13 cellular contexts compared by ENCODE assay signal in the genomic region with DNA sequence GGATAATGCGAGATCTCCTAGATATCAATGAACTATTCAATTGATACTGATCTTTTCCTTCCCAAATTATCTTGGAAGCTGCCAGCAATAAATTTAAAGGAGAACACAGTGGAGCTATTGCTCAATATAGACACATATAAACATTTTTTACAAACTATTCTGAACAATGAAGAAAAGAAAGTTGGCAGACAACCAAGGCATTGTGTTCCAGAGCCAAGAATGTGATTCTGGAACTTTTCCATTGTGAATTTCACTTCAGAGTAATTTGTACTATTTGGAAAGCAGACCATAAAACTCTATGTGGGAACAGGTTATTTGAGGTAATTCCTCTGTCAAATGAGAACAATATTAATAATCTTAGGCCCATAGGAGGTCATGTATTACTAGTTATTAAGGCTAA.
A peak's percentile ranks its signal among the peaks of the same experiment; 100 is the strongest.
DNase-seq lines count a peak whose midpoint lies in the region; FAIRE-seq and TF ChIP-seq lines count a peak whose summit lies in the region.
"Had no signal": no experiment of that assay in that cellular context is flagged by ENCODE, and none has a peak within 500 bp of the region (broad histone marks: within the 10 kb centered on the region; RNA-seq: fewer than 3 reads in every experiment).

No MANE protein-coding gene starts in this region.

- H3K4me3 ChIP-seq in fibroblast of the aortic adventitia (ENCODE audit: low read depth, low read length): no peak overlapping the region
- no peak overlapping the region for H3K4me3 ChIP-seq in subcutaneous abdominal adipose tissue (ENCODE audit: low read depth in 1 of 5, low read length in 5 of 5)
- H3K4me3 ChIP-seq in effector memory CD4-positive, alpha-beta T cell (ENCODE audit: insufficient read depth, low read depth, low read length, poor library complexity, severe bottlenecking): no peak overlapping the region
- H3K4me3 ChIP-seq: skin epidermis, tibial artery had no signal

- H3K27me3 ChIP-seq in subcutaneous abdominal adipose tissue (ENCODE audit: control insufficient read depth in 5 of 5, insufficient read depth in 4 of 5, low read length in 5 of 5): no peaks in the 10 kb centered on the region
- H3K27me3 ChIP-seq in effector memory CD4-positive, alpha-beta T cell (replicated peaks; ENCODE audit: control insufficient read depth, insufficient read depth, low read length, poor library complexity, severe bottlenecking): no peaks in the 10 kb centered on the region
- H3K27me3 ChIP-seq: tibial artery had no signal

- no peaks in the 10 kb centered on the region for H3K9me3 ChIP-seq in subcutaneous abdominal adipose tissue (ENCODE audit: control insufficient read depth in 5 of 5, low read length in 5 of 5)
- H3K9me3 ChIP-seq in effector memory CD4-positive, alpha-beta T cell (ENCODE audit: control insufficient read depth, low read length): no peaks in the 10 kb centered on the region
- H3K9me3 ChIP-seq: tibial artery had no signal

- TF ChIP-seq POLR2A in H54 (IDR thresholded peaks at IDR 0.05; ENCODE audit: low read depth, low read length): no peak

- no peaks in the 10 kb centered on the region for H3K36me3 ChIP-seq in subcutaneous abdominal adipose tissue (ENCODE audit: control insufficient read depth in 5 of 5, insufficient read depth in 5 of 5, low read length in 5 of 5)
- no peaks in the 10 kb centered on the region for H3K36me3 ChIP-seq in effector memory CD4-positive, alpha-beta T cell (ENCODE audit: control insufficient read depth, insufficient read depth, low read length)
- H3K36me3 ChIP-seq: tibial artery had no signal

- no peak overlapping the region for H3K9ac ChIP-seq in subcutaneous abdominal adipose tissue (ENCODE audit: low read length in 5 of 5)
- H3K9ac ChIP-seq: KMS-11 had no signal

- no peak for DNase-seq in H54 (ENCODE audit: insufficient read length, low spot score)
- peak; percentile 98 for DNase-seq in fibroblast of the aortic adventitia (ENCODE audit: low read depth)
- no peak for DNase-seq in effector memory CD4-positive, alpha-beta T cell
- DNase-seq in SHP77 (lab: John Stamatoyannopoulos, UW): no peak
- no peak for DNase-seq in COLO829 (ENCODE audit: low spot score)
- DNase-seq: activated CD4-positive, alpha-beta T cell treated with anti-CD3 and anti-CD28 coated beads for 1 hour; DND-41; erythroblast; tibial artery had no signal

- peak overlapping the region; percentile 79 for H3K27ac ChIP-seq in VCaP
- H3K27ac ChIP-seq in subcutaneous abdominal adipose tissue (ENCODE audit: low read depth, low read length): peak overlapping the region; percentile 80
- no peak overlapping the region for H3K27ac ChIP-seq in effector memory CD4-positive, alpha-beta T cell (ENCODE audit: insufficient read depth, low read length, poor library complexity, severe bottlenecking)
- H3K27ac ChIP-seq: KMS-11, skin epidermis, tibial artery had no signal

- FAIRE-seq in H54 (lab: Jason Lieb, UNC): peak; percentile 58

- TF ChIP-seq CTCF in VCaP (conservative IDR thresholded peaks at IDR 0.05) (no peak), fibroblast of the aortic adventitia (IDR thresholded peaks at IDR 0.05; ENCODE audit: insufficient read depth, low read length) (no peak)

- H3K4me1 ChIP-seq in subcutaneous abdominal adipose tissue (ENCODE audit: control insufficient read depth in 5 of 5, insufficient read depth in 5 of 5, low read length in 5 of 5): peaks cover 0 to 26% (median 6%) of the 10 kb centered on the region in 5 donors
- H3K4me1 ChIP-seq in effector memory CD4-positive, alpha-beta T cell (ENCODE audit: control insufficient read depth, insufficient read depth, low read length, poor library complexity, severe bottlenecking): no peaks in the 10 kb centered on the region
- H3K4me1 ChIP-seq: tibial artery had no signal
